ENCODE assay signal across 27 cellular contexts in the genomic region with DNA sequence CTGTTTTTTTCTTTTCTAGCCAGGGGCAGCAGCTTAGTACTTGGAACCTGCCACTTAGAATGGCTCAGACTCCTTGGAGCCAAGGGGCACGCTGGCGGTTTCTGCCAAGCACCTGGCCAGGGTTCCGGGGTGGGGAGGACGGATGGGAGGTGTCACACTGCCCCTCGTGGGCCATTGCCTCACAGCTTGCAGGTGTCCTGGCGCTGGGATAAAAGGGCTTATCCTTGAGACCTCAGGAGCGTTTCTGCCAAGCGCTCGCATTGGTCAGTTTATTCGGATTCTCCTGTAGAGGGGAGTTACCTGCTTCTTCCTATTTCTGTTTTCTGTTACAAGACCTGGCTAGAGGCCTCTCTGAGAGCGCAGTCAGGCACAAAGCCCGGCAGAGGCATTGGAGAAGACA.
DNase-seq lines count a peak whose midpoint lies in the region; TF ChIP-seq lines count a peak whose summit lies in the region.
"Had no signal": no experiment of that assay in that cellular context is flagged by ENCODE, and none has a peak within 500 bp of the region (broad histone marks: within the 10 kb centered on the region; RNA-seq: fewer than 3 reads in every experiment).

No MANE protein-coding gene starts in this region.

- no peak for TF ChIP-seq POLR2A in prostate gland (IDR thresholded peaks at IDR 0.05)

- no peaks in the 10 kb centered on the region for H3K36me3 ChIP-seq in prostate gland
- H3K36me3 ChIP-seq: adrenal gland, BE2C, brain microvascular endothelial cell, esophagus muscularis mucosa, neural progenitor cell had no signal

- no peak overlapping the region for H3K4me3 ChIP-seq in prostate gland
- H3K4me3 ChIP-seq: A549, adrenal gland, esophagus muscularis mucosa, hepatocyte, neural progenitor cell had no signal

- H3K27me3 ChIP-seq in prostate gland (replicated peaks; ENCODE audit: insufficient read depth), result no peaks in the 10 kb centered on the region
- H3K27me3 ChIP-seq: adrenal gland, BE2C, brain microvascular endothelial cell, esophagus muscularis mucosa, hepatocyte, neural progenitor cell had no signal

- WGBS in prostate gland, result 60% methylated on average over 12 of the region's 12 CpGs

- DNase-seq in DMS79 (lab: John Stamatoyannopoulos, UW) (peak; percentile 70), NCI-H2196 (lab: John Stamatoyannopoulos, UW; ENCODE audit: unreplicated experiment) (peak; percentile 82), prostate gland (ENCODE audit: low spot score) (peak; percentile 17), T1000 (lab: John Stamatoyannopoulos, UW) (no peak), NCI-H526 treated with DMSO at 0.1 percent for 48 hours (lab: John Stamatoyannopoulos, UW) (no peak)
- no peak for DNase-seq in stimulated activated naive CD4-positive, alpha-beta T cell treated with Interleukin-2 at 50 U/mL for 16 hours (lab: John Stamatoyannopoulos, UW)
- no peak for DNase-seq in activated naive CD4-positive, alpha-beta T cell (lab: John Stamatoyannopoulos, UW)
- DNase-seq: activated B cell treated with CpG ODN at 0.5 μM for 24 hours; activated CD4-positive, alpha-beta T cell treated with anti-CD3 and anti-CD28 coated beads, Interleukin-2, amount 50 U/mL, for 4 hours; activated CD8-positive, alpha-beta memory T cell treated with anti-CD3 and anti-CD28 coated beads, Interleukin-2, amount 50 U/mL, for 48 hours; activated effector memory CD4-positive, alpha-beta T cell treated with anti-CD3 and anti-CD28 coated beads, Interleukin-2, amount 50 U/mL, for 16 hours; BE2C; brain microvascular endothelial cell; cortex of kidney; DMS53; foreskin melanocyte; GOT3; left ventricle myocardium superior; NCI-H1694 treated with DMSO at 0.1 percent for 48 hours; NCI-H226; T-helper 9 cell had no signal

- H3K9me3 ChIP-seq in prostate gland, result no peaks in the 10 kb centered on the region
- H3K9me3 ChIP-seq: A549, adrenal gland, BE2C, esophagus muscularis mucosa had no signal

- H3K27ac ChIP-seq in cingulate gyrus (ENCODE audit: low read depth, low read length), result peak overlapping the region; percentile 19
- no peak overlapping the region for H3K27ac ChIP-seq in prostate gland
- H3K27ac ChIP-seq: A549, brain microvascular endothelial cell, esophagus muscularis mucosa, hepatocyte, neural progenitor cell had no signal

- intact Hi-C loops in prostate gland (cut with DNase I), result no loop called here

- no peak for TF ChIP-seq CTCF in prostate gland (IDR thresholded peaks at IDR 0.05)

- peaks cover 9% of the 10 kb centered on the region for H3K4me1 ChIP-seq in prostate gland (replicated peaks)
- H3K4me1 ChIP-seq: A549 had no signal

Comparison
In these comparisons a context has a peak if more than half of its experiments do, and no peak if none do; other contexts are left out.
1. DNase-seq: peak in DMS79 (single experiment), NCI-H2196 (single experiment) and prostate gland (single experiment); none in stimulated activated naive CD4-positive, alpha-beta T cell treated with Interleukin-2 at 50 U/mL for 16 hours (single experiment), T1000 (single experiment), NCI-H526 treated with DMSO at 0.1 percent for 48 hours (single experiment) and activated naive CD4-positive, alpha-beta T cell (0 of 4).